In the genomic region with DNA sequence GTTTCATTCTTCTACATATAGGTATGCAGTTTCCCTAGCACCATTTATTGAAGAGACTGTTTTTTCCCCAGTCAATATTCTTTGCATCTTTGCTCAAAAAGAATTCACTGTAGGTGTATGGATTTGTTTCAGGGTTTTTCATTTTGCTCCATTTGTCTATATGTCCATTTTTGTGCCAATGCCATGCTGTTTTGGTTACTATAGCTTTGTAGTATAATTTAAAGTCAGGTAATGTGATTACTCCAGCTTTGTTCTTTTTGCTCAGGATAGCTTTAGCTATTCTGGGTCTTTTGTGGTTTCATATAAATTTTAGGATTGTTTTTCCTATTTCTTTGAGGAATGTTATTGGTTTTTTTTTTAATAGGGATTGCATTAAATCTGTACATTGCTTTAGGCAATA, we compare ENCODE assay signal across 28 cellular contexts. TPM values are rescaled to one million over a fixed set of nuclear protein-coding genes. Genes with fewer than 3 reads are reported as not detected.
DNase-seq lines count a peak whose midpoint lies in the region; ATAC-seq, FAIRE-seq and TF ChIP-seq lines count a peak whose summit lies in the region.
"Had no signal": no experiment of that assay in that cellular context is flagged by ENCODE, and none has a peak within 500 bp of the region (broad histone marks: within the 10 kb centered on the region; RNA-seq: fewer than 3 reads in every experiment).

No MANE protein-coding gene starts in this region.

- H3K9me1 ChIP-seq in K562 (ENCODE audit: control insufficient read depth, insufficient read depth, low read length): no peaks in the 10 kb centered on the region

- no peaks in the 10 kb centered on the region for H3K36me3 ChIP-seq in HCT116 (ENCODE audit: control insufficient read depth in 1 of 2, insufficient read depth in 2 of 2, low read length in 2 of 2)
- H3K36me3 ChIP-seq in HEK293 (ENCODE audit: control insufficient read depth in 2 of 2, insufficient read depth in 1 of 2, low read length in 2 of 2): no peaks in the 10 kb centered on the region
- H3K36me3 ChIP-seq in K562 (ENCODE audit: control insufficient read depth, insufficient read depth, low read length): no peaks in the 10 kb centered on the region
- H3K36me3 ChIP-seq in H1 (ENCODE audit: control insufficient read depth in 2 of 4, insufficient read depth in 4 of 4, low read length in 3 of 4): no peaks in the 10 kb centered on the region
- no peaks in the 10 kb centered on the region for H3K36me3 ChIP-seq in suprapubic skin
- H3K36me3 ChIP-seq: BE2C, BLaER1 had no signal

- no peak overlapping the region for H3K56ac ChIP-seq in H1 (replicated peaks; ENCODE audit: insufficient read length, low read depth, low read length)

- TF ChIP-seq RAD21 in HCT116 (IDR thresholded peaks at IDR 0.05; ENCODE audit: low read depth) (no peak), K562 (CRISPR knock-in tag; conservative IDR thresholded peaks at IDR 0.05 in 1 of 2, IDR thresholded peaks at IDR 0.05 in 1 of 2) (no peak), H1 (IDR thresholded peaks at IDR 0.05 in 1 of 2, conservative IDR thresholded peaks at IDR 0.05 in 1 of 2; ENCODE audit: low read depth in 2 of 2, low read length in 2 of 2) (no peak)

- H3K23ac ChIP-seq in H1 (ENCODE audit: insufficient read length): no peak overlapping the region

- H2AFZ ChIP-seq in HCT116 (ENCODE audit: low read depth, low read length, poor library complexity, severe bottlenecking) (no peak overlapping the region), K562 (ENCODE audit: low read depth, low read length) (no peak overlapping the region), H1 (ENCODE audit: low read length) (no peak overlapping the region)

- no peak overlapping the region for H3K4ac ChIP-seq in H1 (replicated peaks; ENCODE audit: insufficient read length, low read depth, low read length)

- no peak overlapping the region for H3K18ac ChIP-seq in H1 (ENCODE audit: extremely low read depth, low read length)

- no peak for ATAC-seq in HCT116
- no peak for ATAC-seq in K562
- no peak for ATAC-seq in Right ventricle myocardium superior (ENCODE audit: poor library complexity)
- ATAC-seq: GM12878 had no signal

- BruUV-seq in HCT116 (replicated peaks; lab: Mats Ljungman, UMichigan): no TSS peak
- BruUV-seq in K562 (replicated peaks; lab: Mats Ljungman, UMichigan): no TSS peak

- TF ChIP-seq CTCF in HCT116 (IDR thresholded peaks at IDR 0.05 in 2 of 3, conservative IDR thresholded peaks at IDR 0.05 in 1 of 3; ENCODE audit: borderline replicate concordance in 1 of 3, insufficient read depth in 1 of 3, low read depth in 2 of 3, low read length in 2 of 3) (no peak), HEK293 (tag by site-specific recombination; IDR thresholded peaks at IDR 0.05) (no peak), K562 (IDR thresholded peaks at IDR 0.05 in 2 of 3, conservative IDR thresholded peaks at IDR 0.05 in 1 of 3; ENCODE audit: insufficient read depth in 2 of 3, low read depth in 1 of 3, low read length in 3 of 3) (no peak), H1 (IDR thresholded peaks at IDR 0.05; ENCODE audit: control extremely low read depth in 1 of 3, insufficient read depth in 1 of 3, low read depth in 1 of 3, low read length in 3 of 3) (no peak), suprapubic skin (IDR thresholded peaks at IDR 0.05) (no peak)

- FAIRE-seq in K562 (lab: Jason Lieb, UNC): no peak
- FAIRE-seq in H1 (lab: Jason Lieb, UNC): no peak
- FAIRE-seq: A204.1, GM12878, GM12892, GM18507 had no signal

- H2BK12ac ChIP-seq in H1 (ENCODE audit: low read depth, low read length): no peak overlapping the region

- no peak overlapping the region for H2AK5ac ChIP-seq in H1 (ENCODE audit: low read depth, low read length)

- H3K9ac ChIP-seq in HCT116 (ENCODE audit: low read length): no peak overlapping the region
- no peak overlapping the region for H3K9ac ChIP-seq in K562 (ENCODE audit: insufficient read depth in 1 of 2, low read depth in 2 of 2, low read length in 2 of 2)
- no peak overlapping the region for H3K9ac ChIP-seq in H1 (replicated peaks in 1 of 4; ENCODE audit: extremely low read depth in 1 of 4, low read depth in 3 of 4, low read length in 3 of 4)
- H3K9ac ChIP-seq: BLaER1 had no signal

- POLR2A ChIA-PET in HCT116 (lab: Charles Lee): no interaction called here
- POLR2A ChIA-PET in HEK293 (lab: Yijun Ruan, JAX): no interaction called here
- POLR2A ChIA-PET in K562 (lab: Yijun Ruan, JAX): no interaction called here
- POLR2A ChIA-PET in H1 (lab: Charles Lee; ENCODE audit: partially characterized antibody): interaction anchor here (0.6 kb wide), 1 partner anchor 52 kb away, joined by 3 read pairs; no protein-coding TSS in a partner anchor

- no peak overlapping the region for H3K14ac ChIP-seq in H1 (ENCODE audit: insufficient read length)

- no peaks in the 10 kb centered on the region for H3K79me2 ChIP-seq in HCT116 (ENCODE audit: insufficient read depth, low read length)
- no peaks in the 10 kb centered on the region for H3K79me2 ChIP-seq in K562 (ENCODE audit: control insufficient read depth, insufficient read depth, low read length)
- no peaks in the 10 kb centered on the region for H3K79me2 ChIP-seq in H1 (ENCODE audit: control insufficient read depth in 1 of 2, insufficient read depth in 2 of 2, low read length in 2 of 2)

- H3K4me2 ChIP-seq in HCT116 (ENCODE audit: low read length) (no peak overlapping the region), K562 (ENCODE audit: insufficient read depth, low read length) (no peak overlapping the region), H1 (ENCODE audit: insufficient read depth in 1 of 2, low read depth in 2 of 2, low read length in 2 of 2) (no peak overlapping the region)
- H3K4me2 ChIP-seq: BLaER1 had no signal

- TF ChIP-seq POLR2A in HCT116 (IDR thresholded peaks at IDR 0.05; ENCODE audit: borderline replicate concordance, extremely low read depth, insufficient read depth, insufficient read length) (no peak), K562 (conservative IDR thresholded peaks at IDR 0.05) (no peak), H1 (IDR thresholded peaks at IDR 0.05; ENCODE audit: control extremely low read depth in 1 of 2, low read depth in 2 of 2, low read length in 2 of 2) (no peak), suprapubic skin (IDR thresholded peaks at IDR 0.05) (no peak)

- H3K79me1 ChIP-seq in H1 (ENCODE audit: low read depth, low read length): no peaks in the 10 kb centered on the region

- no peak overlapping the region for H4K8ac ChIP-seq in H1 (ENCODE audit: extremely low read depth, insufficient read depth, low read length)

- H3K27me3 ChIP-seq in HCT116 (ENCODE audit: insufficient read depth, low read length): no peaks in the 10 kb centered on the region
- no peaks in the 10 kb centered on the region for H3K27me3 ChIP-seq in K562 (ENCODE audit: control insufficient read depth in 2 of 2, insufficient read depth in 2 of 2, low read length in 2 of 2)
- H3K27me3 ChIP-seq in H1 (replicated peaks in 1 of 4; ENCODE audit: control insufficient read depth in 3 of 4, extremely low read depth in 1 of 4, insufficient read depth in 3 of 4, low read length in 3 of 4): no peaks in the 10 kb centered on the region
- H3K27me3 ChIP-seq in suprapubic skin: no peaks in the 10 kb centered on the region
- H3K27me3 ChIP-seq: BE2C, BLaER1 had no signal

- H3K4me3 ChIP-seq in HCT116 (replicated peaks in 1 of 2; ENCODE audit: low read depth in 1 of 2, low read length in 2 of 2): no peak overlapping the region
- H3K4me3 ChIP-seq in HEK293 (ENCODE audit: low read depth, low read length): no peak overlapping the region
- H3K4me3 ChIP-seq in K562: no peak overlapping the region
- no peak overlapping the region for H3K4me3 ChIP-seq in H1 (ENCODE audit: extremely low read depth in 1 of 4, insufficient read depth in 2 of 4, low read depth in 3 of 4, low read length in 4 of 4)
- no peak overlapping the region for H3K4me3 ChIP-seq in suprapubic skin
- H3K4me3 ChIP-seq: BLaER1, GM12878 had no signal

- H3K9me3 ChIP-seq in HCT116 (ENCODE audit: control insufficient read depth in 1 of 2, insufficient read depth in 1 of 2, low read depth in 1 of 2, low read length in 2 of 2) (no peaks in the 10 kb centered on the region; a peak in 1 of 4 replicates), HEK293 (ENCODE audit: control insufficient read depth, insufficient read depth, low read depth, low read length) (no peaks in the 10 kb centered on the region), K562 (replicated peaks; ENCODE audit: control insufficient read depth, insufficient read depth, low read depth, low read length) (no peaks in the 10 kb centered on the region), H1 (ENCODE audit: insufficient read depth in 2 of 2, low read depth in 1 of 2, low read length in 1 of 2) (0 out of 4 replicates have a peak, but pooled peaks cover 0 to 5% of the 10 kb centered on the region in 2 experiments), suprapubic skin (peaks cover 9% of the 10 kb centered on the region)
- H3K9me3 ChIP-seq: BE2C had no signal

- no peak overlapping the region for H4K91ac ChIP-seq in H1 (replicated peaks; ENCODE audit: insufficient read length, low read length)

- no peak overlapping the region for H2BK20ac ChIP-seq in H1 (ENCODE audit: low read length)

- H2BK120ac ChIP-seq in H1 (replicated peaks; ENCODE audit: low read depth, low read length): no peak overlapping the region

- no peaks in the 10 kb centered on the region for H3K9me2 ChIP-seq in HCT116 (ENCODE audit: insufficient read depth)

- H3K23me2 ChIP-seq in H1 (ENCODE audit: low read depth, low read length): no peaks in the 10 kb centered on the region

- CTCF ChIA-PET in HCT116 (lab: Charles Lee): no interaction called here
- CTCF ChIA-PET in HEK293 (lab: Yijun Ruan, JAX): interaction anchor here (0.7 to 1.2 kb wide), 4 partner anchors 14 to 176 kb away, joined by 3 to 4 read pairs (median 4); no protein-coding TSS in a partner anchor
- CTCF ChIA-PET in K562 (lab: Yijun Ruan, JAX; ENCODE audit: low intra/inter-chr PET ratio): no interaction called here
- CTCF ChIA-PET in H1 (lab: Charles Lee; ENCODE audit: partially characterized antibody): no interaction called here

- H3K27ac ChIP-seq in HCT116 (ENCODE audit: low read depth, low read length) (no peak overlapping the region), HEK293 (ENCODE audit: extremely low read depth, low read depth, low read length) (no peak overlapping the region), K562 (ENCODE audit: extremely low read depth, low read depth, low read length) (no peak overlapping the region), H1 (ENCODE audit: low read depth, low read length) (no peak overlapping the region), suprapubic skin (no peak overlapping the region)
- H3K27ac ChIP-seq: BLaER1 had no signal

- H3K4me1 ChIP-seq in HCT116 (ENCODE audit: control insufficient read depth in 1 of 2, insufficient read depth in 2 of 2, low read length in 2 of 2): no peaks in the 10 kb centered on the region
- H3K4me1 ChIP-seq in HEK293 (ENCODE audit: control insufficient read depth, insufficient read depth, low read length): no peaks in the 10 kb centered on the region
- no peaks in the 10 kb centered on the region; a peak in 1 of 5 replicates for H3K4me1 ChIP-seq in K562 (replicated peaks in 1 of 2; ENCODE audit: control insufficient read depth in 2 of 2, insufficient read depth in 2 of 2, low read length in 2 of 2)
- no peaks in the 10 kb centered on the region for H3K4me1 ChIP-seq in H1 (replicated peaks in 1 of 4; ENCODE audit: control insufficient read depth in 3 of 4, insufficient read depth in 4 of 4, low read length in 3 of 4)
- no peaks in the 10 kb centered on the region for H3K4me1 ChIP-seq in suprapubic skin
- H3K4me1 ChIP-seq: BE2C, BLaER1 had no signal

- H4K5ac ChIP-seq in H1 (ENCODE audit: insufficient read length, low read depth, low read length): no peak overlapping the region

- intact Hi-C loops in HCT116 (cut with micrococcal nuclease): no loop called here
- intact Hi-C loops in K562 (cut with micrococcal nuclease): no loop called here
- intact Hi-C loops in posterior vena cava (cut with DNase I): no loop called here
- intact Hi-C loops in Right ventricle myocardium superior (cut with DNase I): no loop called here

- H4K20me1 ChIP-seq in HCT116 (ENCODE audit: insufficient read depth): no peaks in the 10 kb centered on the region
- H4K20me1 ChIP-seq in K562 (replicated peaks; ENCODE audit: control insufficient read depth, insufficient read depth, low read length): no peaks in the 10 kb centered on the region
- no peaks in the 10 kb centered on the region for H4K20me1 ChIP-seq in H1 (replicated peaks in 1 of 2; ENCODE audit: control insufficient read depth in 1 of 2, insufficient read depth in 2 of 2, low read length in 2 of 2)
- H4K20me1 ChIP-seq: BLaER1 had no signal

- RAD21 ChIA-PET in HCT116 (lab: Charles Lee; ENCODE audit: low non-redundant PET in 1 of 2, low total read pairs in 2 of 2, uncharacterized antibody in 2 of 2, unreplicated experiment in 2 of 2): no interaction called here

- H2BK5ac ChIP-seq in H1 (ENCODE audit: low read depth, low read length): no peak overlapping the region

- in situ Hi-C loops in K562 (cut with MboI): no loop called here

- TF ChIP-seq EP300 in K562 (IDR thresholded peaks at IDR 0.05; ENCODE audit: low read length): no peak
- TF ChIP-seq EP300 in H1 (IDR thresholded peaks at IDR 0.05; ENCODE audit: borderline replicate concordance in 1 of 2, low read depth in 2 of 2, low read length in 2 of 2): no peak
- no peak for TF ChIP-seq EP300 in suprapubic skin (IDR thresholded peaks at IDR 0.05)

- DNase-seq in HCT116 (ENCODE audit: low read depth, low spot score) (no peak), K562 (ENCODE audit: extremely low read depth in 1 of 4, low spot score in 3 of 4) (no peak), H1 (ENCODE audit: low read depth in 1 of 2, low spot score in 2 of 2) (no peak), posterior vena cava (ENCODE audit: low spot score) (no peak), Right ventricle myocardium superior (no peak), suprapubic skin (ENCODE audit: low spot score in 2 of 2) (no peak)
- DNase-seq in activated CD4-positive, alpha-beta T cell treated with anti-CD3 and anti-CD28 coated beads for 4 hours: no peak
- DNase-seq: 8988T; ACHN; BE2C; C1 segment of cervical spinal cord; CD4-positive, alpha-beta memory T cell; CD4-positive, CD25-positive, alpha-beta regulatory T cell; CD8-positive, alpha-beta memory T cell; COR-L47; DMS 273 treated with DMSO at 0.1 percent for 48 hours; DMS153; DMS53; DMS79; DND-41; EL; GDM1 had no signal

- no peak overlapping the region for H2BK15ac ChIP-seq in H1 (ENCODE audit: low read length)

RNA-seq across cellular contexts. Expression of a gene that starts 15.9 kb away (rescaled TPM):
- total RNA-seq in HCT116 (2021; ENCODE audit: unreplicated experiment): 16.4 TPM
- polyA plus RNA-seq in HCT116 (2012): 16.6 and 19.8 TPM in 2 replicates
- 77.4 and 118 TPM in 2 replicates for total RNA-seq in K562 (2011; cell fraction: chromatin; rRNA removed; ENCODE audit: low replicate concordance)
- total RNA-seq in K562 (2011; cell fraction: nucleolus; rRNA removed): 37.0 and 50.1 TPM in 2 replicates
- 81.5 and 109 TPM in 2 replicates for total RNA-seq in K562 (2011; cell fraction: nucleoplasm; rRNA removed)
- total RNA-seq in K562 (2014; rRNA removed): 80.1 and 98.2 TPM in 2 replicates
- total RNA-seq in K562 (2014; rRNA removed; fragmentation: Illumina TruSeq; extraction: Trizol): 94.1 and 101 TPM in 2 replicates
- total RNA-seq in K562 (2015; rRNA removed; fragmentation: Illumina TruSeq; extraction: Trizol): 89.1 and 92.4 TPM in 2 replicates
- total RNA-seq in K562 (2021): 109 and 117 TPM in 2 replicates
- polyA plus RNA-seq in K562 (2011; rRNA removed): 114 and 124 TPM in 2 replicates
- polyA plus RNA-seq in K562 (2011; cell fraction: cytosol; rRNA removed): 98.8 and 132 TPM in 2 replicates
- polyA plus RNA-seq in K562 (2011; cell fraction: nucleus; rRNA removed): 81.2 and 89.1 TPM in 2 replicates
- 100 and 128 TPM in 2 replicates for polyA plus RNA-seq in K562 (2012)
- polyA plus RNA-seq in K562 (2014; fragmentation: Illumina TruSeq; extraction: Trizol): 173 and 212 TPM in 2 replicates
- polyA plus RNA-seq in K562 (2014; fragmentation: Nextera tagmentation; extraction: Ambion mirVana): 10 to 100 TPM; 38.7 to 47.3 TPM
- polyA plus RNA-seq in K562 (2014; rRNA removed): 89.4 and 94.7 TPM in 2 replicates
- polyA minus RNA-seq in K562 (2011; rRNA and poly(A)+ RNA removed): 129 and 160 TPM in 2 replicates
- polyA minus RNA-seq in K562 (2011; cell fraction: cytosol; rRNA and poly(A)+ RNA removed): 71.4 and 74.3 TPM in 2 replicates
- 28.4 and 48.0 TPM in 2 replicates for polyA minus RNA-seq in K562 (2011; cell fraction: nucleus; rRNA and poly(A)+ RNA removed)
- total RNA-seq in H1 (2021; fragmentation: NEBNext Ultra II Directional; extraction: Animal tissue kit (Norgen Biotek cat#: 25700)): 5.0 and 5.5 TPM in 2 replicates
- polyA plus RNA-seq in H1 (2011; rRNA removed): 3.9 and 4.3 TPM in 2 replicates
- 4.2 TPM for polyA plus RNA-seq in H1 (2011; cell fraction: cytosol; rRNA removed)
- 2.7 TPM for polyA plus RNA-seq in H1 (2011; cell fraction: nucleus; rRNA removed)
- polyA plus RNA-seq in H1 (2012, experiment 1 of 2): 4.5 to 6.2 TPM (median 5.6 TPM) in 4 replicates
- 5.7 TPM for polyA plus RNA-seq in H1 (2012, experiment 2 of 2)
- 5.9 TPM for polyA plus RNA-seq in H1 (2013, experiment 1 of 2)
- polyA plus RNA-seq in H1 (2013, experiment 2 of 2): 4.7 TPM
- polyA minus RNA-seq in H1 (2011; rRNA and poly(A)+ RNA removed): 6.1 and 8.1 TPM in 2 replicates
- 2.4 TPM for polyA minus RNA-seq in H1 (2011; cell fraction: cytosol; rRNA and poly(A)+ RNA removed)
- polyA minus RNA-seq in H1 (2011; cell fraction: nucleus; rRNA and poly(A)+ RNA removed): 2.5 TPM
- 10 to 100 TPM; 26.0 to 44.8 TPM for total RNA-seq in posterior vena cava
- 13.4 TPM for total RNA-seq in Right ventricle myocardium superior
- 10 to 100 TPM; 17.0 to 32.2 (median 28.0) TPM for total RNA-seq in suprapubic skin

RNA-seq across cellular contexts. Expression of a gene that starts 40.5 kb away (rescaled TPM):
- total RNA-seq in HCT116 (2021; ENCODE audit: unreplicated experiment) (2.4 TPM), K562 (2014; rRNA removed) (0.90 and 0.95 TPM in 2 replicates), K562 (2014; rRNA removed; fragmentation: Illumina TruSeq; extraction: Trizol) (0.06 and 0.15 TPM in 2 replicates), K562 (2015; rRNA removed; fragmentation: Illumina TruSeq; extraction: Trizol) (0.60 and 0.72 TPM in 2 replicates), K562 (2021) (0.47 and 0.72 TPM in 2 replicates), posterior vena cava (1 to 10 TPM in 1 of 2 donors, under 1 TPM in 1; 0.67 to 3.1 TPM), Right ventricle myocardium superior (0.24 TPM), suprapubic skin (1 to 10 TPM; 3.3 to 5.4 (median 3.6) TPM)
- polyA plus RNA-seq in HCT116 (2012): 1.9 and 2.4 TPM in 2 replicates
- 0.58 and 1.9 TPM in 2 replicates for total RNA-seq in K562 (2011; cell fraction: chromatin; rRNA removed; ENCODE audit: low replicate concordance)
- 0.53 and 1.3 TPM in 2 replicates for total RNA-seq in K562 (2011; cell fraction: nucleolus; rRNA removed)
- 0.73 and 1.1 TPM in 2 replicates for total RNA-seq in K562 (2011; cell fraction: nucleoplasm; rRNA removed)
- polyA plus RNA-seq in K562 (2011; rRNA removed) (0.31 and 0.45 TPM in 2 replicates), K562 (2014; fragmentation: Illumina TruSeq; extraction: Trizol) (0.24 and 0.54 TPM in 2 replicates), K562 (2014; fragmentation: Nextera tagmentation; extraction: Ambion mirVana) (under 1 TPM; 0.03 TPM), K562 (2014; rRNA removed) (1.5 and 2.2 TPM in 2 replicates), H1 (2011; rRNA removed) (3.3 and 3.7 TPM in 2 replicates)
- polyA plus RNA-seq in K562 (2011; cell fraction: cytosol; rRNA removed): 0.46 and 0.47 TPM in 2 replicates
- 3.7 and 4.4 TPM in 2 replicates for polyA plus RNA-seq in K562 (2011; cell fraction: nucleus; rRNA removed)
- 0.78 and 3.8 TPM in 2 replicates for polyA plus RNA-seq in K562 (2012)
- 0.11 and 0.30 TPM in 2 replicates for polyA minus RNA-seq in K562 (2011; rRNA and poly(A)+ RNA removed)
- 1.6 TPM in 1 of 2 replicates, not detected in the other for polyA minus RNA-seq in K562 (2011; cell fraction: cytosol; rRNA and poly(A)+ RNA removed)
- polyA minus RNA-seq in K562 (2011; cell fraction: nucleus; rRNA and poly(A)+ RNA removed): 0.13 and 1.4 TPM in 2 replicates
- total RNA-seq in H1 (2021; fragmentation: NEBNext Ultra II Directional; extraction: Animal tissue kit (Norgen Biotek cat#: 25700)): 2.7 and 3.2 TPM in 2 replicates
- 3.6 TPM for polyA plus RNA-seq in H1 (2011; cell fraction: cytosol; rRNA removed)
- 20.4 TPM for polyA plus RNA-seq in H1 (2011; cell fraction: nucleus; rRNA removed)
- polyA plus RNA-seq in H1 (2012, experiment 1 of 2): 4.1 to 5.4 TPM (median 5.3 TPM) in 4 replicates
- polyA plus RNA-seq in H1 (2012, experiment 2 of 2): 6.8 TPM
- polyA plus RNA-seq in H1 (2013, experiment 1 of 2): 3.5 TPM
- polyA plus RNA-seq in H1 (2013, experiment 2 of 2): 3.2 TPM
- 0.54 and 0.63 TPM in 2 replicates for polyA minus RNA-seq in H1 (2011; rRNA and poly(A)+ RNA removed)
- polyA minus RNA-seq in H1 (2011; cell fraction: cytosol; rRNA and poly(A)+ RNA removed): 1.7 TPM
- polyA minus RNA-seq in H1 (2011; cell fraction: nucleus; rRNA and poly(A)+ RNA removed): 1.7 TPM
